ENCODE assay signal across 2 cellular contexts in the genomic region with DNA sequence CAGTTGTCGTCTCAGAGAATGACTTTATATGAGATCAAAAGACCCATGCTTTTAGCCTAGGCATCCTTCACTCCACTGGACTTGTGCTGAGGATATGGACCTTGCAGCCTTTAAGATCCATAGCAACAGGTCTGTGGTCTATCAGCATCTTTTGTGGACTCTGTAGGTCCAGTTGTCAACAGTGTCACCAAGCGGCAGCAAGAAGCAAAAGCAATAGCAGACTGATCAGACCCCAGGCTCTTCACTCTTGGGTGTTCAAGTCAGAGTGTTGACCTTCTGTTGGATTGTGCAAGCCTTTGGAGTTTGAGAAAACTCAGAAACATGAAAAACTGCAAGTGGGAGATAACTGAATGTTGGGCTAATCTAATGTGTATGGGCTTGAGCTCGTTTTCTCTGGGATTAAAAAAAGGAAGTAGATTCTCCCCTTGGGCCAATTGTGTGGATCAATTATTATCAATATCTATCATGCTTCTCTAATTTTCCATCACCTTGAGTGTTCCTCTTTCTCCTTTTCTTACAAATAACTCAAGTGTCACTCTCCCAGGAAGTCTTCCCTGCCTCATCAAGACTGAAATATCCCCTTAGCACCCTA.
TF ChIP-seq lines count a peak whose summit lies in the region.

No MANE protein-coding gene starts in this region.

TF ChIP-seq in HEK293, 187 proteins besides CTCF, POLR2A, EP300 and RAD21:
- TF ChIP-seq, protein P1, sequence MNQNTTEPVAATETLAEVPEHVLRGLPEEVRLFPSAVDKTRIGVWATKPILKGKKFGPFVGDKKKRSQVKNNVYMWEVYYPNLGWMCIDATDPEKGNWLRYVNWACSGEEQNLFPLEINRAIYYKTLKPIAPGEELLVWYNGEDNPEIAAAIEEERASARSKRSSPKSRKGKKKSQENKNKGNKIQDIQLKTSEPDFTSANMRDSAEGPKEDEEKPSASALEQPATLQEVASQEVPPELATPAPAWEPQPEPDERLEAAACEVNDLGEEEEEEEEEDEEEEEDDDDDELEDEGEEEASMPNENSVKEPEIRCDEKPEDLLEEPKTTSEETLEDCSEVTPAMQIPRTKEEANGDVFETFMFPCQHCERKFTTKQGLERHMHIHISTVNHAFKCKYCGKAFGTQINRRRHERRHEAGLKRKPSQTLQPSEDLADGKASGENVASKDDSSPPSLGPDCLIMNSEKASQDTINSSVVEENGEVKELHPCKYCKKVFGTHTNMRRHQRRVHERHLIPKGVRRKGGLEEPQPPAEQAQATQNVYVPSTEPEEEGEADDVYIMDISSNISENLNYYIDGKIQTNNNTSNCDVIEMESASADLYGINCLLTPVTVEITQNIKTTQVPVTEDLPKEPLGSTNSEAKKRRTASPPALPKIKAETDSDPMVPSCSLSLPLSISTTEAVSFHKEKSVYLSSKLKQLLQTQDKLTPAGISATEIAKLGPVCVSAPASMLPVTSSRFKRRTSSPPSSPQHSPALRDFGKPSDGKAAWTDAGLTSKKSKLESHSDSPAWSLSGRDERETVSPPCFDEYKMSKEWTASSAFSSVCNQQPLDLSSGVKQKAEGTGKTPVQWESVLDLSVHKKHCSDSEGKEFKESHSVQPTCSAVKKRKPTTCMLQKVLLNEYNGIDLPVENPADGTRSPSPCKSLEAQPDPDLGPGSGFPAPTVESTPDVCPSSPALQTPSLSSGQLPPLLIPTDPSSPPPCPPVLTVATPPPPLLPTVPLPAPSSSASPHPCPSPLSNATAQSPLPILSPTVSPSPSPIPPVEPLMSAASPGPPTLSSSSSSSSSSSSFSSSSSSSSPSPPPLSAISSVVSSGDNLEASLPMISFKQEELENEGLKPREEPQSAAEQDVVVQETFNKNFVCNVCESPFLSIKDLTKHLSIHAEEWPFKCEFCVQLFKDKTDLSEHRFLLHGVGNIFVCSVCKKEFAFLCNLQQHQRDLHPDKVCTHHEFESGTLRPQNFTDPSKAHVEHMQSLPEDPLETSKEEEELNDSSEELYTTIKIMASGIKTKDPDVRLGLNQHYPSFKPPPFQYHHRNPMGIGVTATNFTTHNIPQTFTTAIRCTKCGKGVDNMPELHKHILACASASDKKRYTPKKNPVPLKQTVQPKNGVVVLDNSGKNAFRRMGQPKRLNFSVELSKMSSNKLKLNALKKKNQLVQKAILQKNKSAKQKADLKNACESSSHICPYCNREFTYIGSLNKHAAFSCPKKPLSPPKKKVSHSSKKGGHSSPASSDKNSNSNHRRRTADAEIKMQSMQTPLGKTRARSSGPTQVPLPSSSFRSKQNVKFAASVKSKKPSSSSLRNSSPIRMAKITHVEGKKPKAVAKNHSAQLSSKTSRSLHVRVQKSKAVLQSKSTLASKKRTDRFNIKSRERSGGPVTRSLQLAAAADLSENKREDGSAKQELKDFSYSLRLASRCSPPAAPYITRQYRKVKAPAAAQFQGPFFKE (tag by site-specific recombination; IDR thresholded peaks at IDR 0.05; ENCODE audit: borderline replicate concordance) = no peak
- TF ChIP-seq SCRT2 (tag by site-specific recombination; IDR thresholded peaks at IDR 0.05) (peak; percentile 82), SCRT1 (tag by site-specific recombination; IDR thresholded peaks at IDR 0.05; ENCODE audit: borderline replicate concordance) (peak; percentile 82), ZNF76 (tag by site-specific recombination; IDR thresholded peaks at IDR 0.05; ENCODE audit: borderline replicate concordance, low read depth) (no peak), ZNF654 (tag by site-specific recombination; IDR thresholded peaks at IDR 0.05; ENCODE audit: low read depth) (peak; percentile 32)
- TF ChIP-seq, protein P2, sequence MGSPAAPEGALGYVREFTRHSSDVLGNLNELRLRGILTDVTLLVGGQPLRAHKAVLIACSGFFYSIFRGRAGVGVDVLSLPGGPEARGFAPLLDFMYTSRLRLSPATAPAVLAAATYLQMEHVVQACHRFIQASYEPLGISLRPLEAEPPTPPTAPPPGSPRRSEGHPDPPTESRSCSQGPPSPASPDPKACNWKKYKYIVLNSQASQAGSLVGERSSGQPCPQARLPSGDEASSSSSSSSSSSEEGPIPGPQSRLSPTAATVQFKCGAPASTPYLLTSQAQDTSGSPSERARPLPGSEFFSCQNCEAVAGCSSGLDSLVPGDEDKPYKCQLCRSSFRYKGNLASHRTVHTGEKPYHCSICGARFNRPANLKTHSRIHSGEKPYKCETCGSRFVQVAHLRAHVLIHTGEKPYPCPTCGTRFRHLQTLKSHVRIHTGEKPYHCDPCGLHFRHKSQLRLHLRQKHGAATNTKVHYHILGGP (tag by site-specific recombination; IDR thresholded peaks at IDR 0.05) = no peak

TF ChIP-seq in HepG2, 621 proteins besides CTCF, POLR2A, EP300 and RAD21 (continued from another document and continues in another):
- TF ChIP-seq, protein P3, sequence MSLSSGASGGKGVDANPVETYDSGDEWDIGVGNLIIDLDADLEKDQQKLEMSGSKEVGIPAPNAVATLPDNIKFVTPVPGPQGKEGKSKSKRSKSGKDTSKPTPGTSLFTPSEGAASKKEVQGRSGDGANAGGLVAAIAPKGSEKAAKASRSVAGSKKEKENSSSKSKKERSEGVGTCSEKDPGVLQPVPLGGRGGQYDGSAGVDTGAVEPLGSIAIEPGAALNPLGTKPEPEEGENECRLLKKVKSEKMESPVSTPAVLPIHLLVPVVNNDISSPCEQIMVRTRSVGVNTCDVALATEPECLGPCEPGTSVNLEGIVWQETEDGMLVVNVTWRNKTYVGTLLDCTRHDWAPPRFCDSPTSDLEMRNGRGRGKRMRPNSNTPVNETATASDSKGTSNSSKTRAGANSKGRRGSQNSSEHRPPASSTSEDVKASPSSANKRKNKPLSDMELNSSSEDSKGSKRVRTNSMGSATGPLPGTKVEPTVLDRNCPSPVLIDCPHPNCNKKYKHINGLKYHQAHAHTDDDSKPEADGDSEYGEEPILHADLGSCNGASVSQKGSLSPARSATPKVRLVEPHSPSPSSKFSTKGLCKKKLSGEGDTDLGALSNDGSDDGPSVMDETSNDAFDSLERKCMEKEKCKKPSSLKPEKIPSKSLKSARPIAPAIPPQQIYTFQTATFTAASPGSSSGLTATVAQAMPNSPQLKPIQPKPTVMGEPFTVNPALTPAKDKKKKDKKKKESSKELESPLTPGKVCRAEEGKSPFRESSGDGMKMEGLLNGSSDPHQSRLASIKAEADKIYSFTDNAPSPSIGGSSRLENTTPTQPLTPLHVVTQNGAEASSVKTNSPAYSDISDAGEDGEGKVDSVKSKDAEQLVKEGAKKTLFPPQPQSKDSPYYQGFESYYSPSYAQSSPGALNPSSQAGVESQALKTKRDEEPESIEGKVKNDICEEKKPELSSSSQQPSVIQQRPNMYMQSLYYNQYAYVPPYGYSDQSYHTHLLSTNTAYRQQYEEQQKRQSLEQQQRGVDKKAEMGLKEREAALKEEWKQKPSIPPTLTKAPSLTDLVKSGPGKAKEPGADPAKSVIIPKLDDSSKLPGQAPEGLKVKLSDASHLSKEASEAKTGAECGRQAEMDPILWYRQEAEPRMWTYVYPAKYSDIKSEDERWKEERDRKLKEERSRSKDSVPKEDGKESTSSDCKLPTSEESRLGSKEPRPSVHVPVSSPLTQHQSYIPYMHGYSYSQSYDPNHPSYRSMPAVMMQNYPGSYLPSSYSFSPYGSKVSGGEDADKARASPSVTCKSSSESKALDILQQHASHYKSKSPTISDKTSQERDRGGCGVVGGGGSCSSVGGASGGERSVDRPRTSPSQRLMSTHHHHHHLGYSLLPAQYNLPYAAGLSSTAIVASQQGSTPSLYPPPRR (CRISPR knock-in tag; IDR thresholded peaks at IDR 0.05; ENCODE audit: borderline replicate concordance) = no peak
- TF ChIP-seq SMAD9 (CRISPR knock-in tag; IDR thresholded peaks at IDR 0.05) (no peak), CEBPG (CRISPR knock-in tag; IDR thresholded peaks at IDR 0.05) (peak; percentile 77), ZNF24 (IDR thresholded peaks at IDR 0.05) (no peak), PRMT3 (CRISPR knock-in tag; IDR thresholded peaks at IDR 0.05; ENCODE audit: borderline replicate concordance, low read depth) (no peak), NR3C1 (CRISPR knock-in tag; IDR thresholded peaks at IDR 0.05) (no peak), ELF1 (CRISPR knock-in tag; IDR thresholded peaks at IDR 0.05) (no peak), SMYD3 (CRISPR knock-in tag; IDR thresholded peaks at IDR 0.05) (no peak), FOXA1 (IDR thresholded peaks at IDR 0.05) (no peak), FOXA1 (CRISPR knock-in tag; IDR thresholded peaks at IDR 0.05) (peak; percentile 51), NCOR1 (IDR thresholded peaks at IDR 0.05; ENCODE audit: borderline replicate concordance, low read length) (no peak), ZFP36 (IDR thresholded peaks at IDR 0.05; ENCODE audit: borderline replicate concordance, low read depth, low read length, partially characterized antibody) (no peak), IKZF4 (CRISPR knock-in tag; IDR thresholded peaks at IDR 0.05; ENCODE audit: borderline replicate concordance, low read depth, not compliant biosample characterization) (no peak), ZNF510 (CRISPR knock-in tag; IDR thresholded peaks at IDR 0.05; ENCODE audit: low read depth) (no peak), TBX2 (CRISPR knock-in tag; IDR thresholded peaks at IDR 0.05; ENCODE audit: borderline replicate concordance) (no peak), KLF13 (CRISPR knock-in tag; IDR thresholded peaks at IDR 0.05) (no peak), ZNF180 (CRISPR knock-in tag; IDR thresholded peaks at IDR 0.05; ENCODE audit: borderline replicate concordance, low read depth) (no peak), ZNF629 (CRISPR knock-in tag; conservative IDR thresholded peaks at IDR 0.05) (no peak), WIZ (CRISPR knock-in tag; IDR thresholded peaks at IDR 0.05) (0 out of 2 replicates have a peak, but pooled peaks have one; percentile 33), U2AF1 (optimal IDR thresholded peaks at IDR 0.05; ENCODE audit: low read depth, low read length) (no peak), ZNF589 (CRISPR knock-in tag; conservative IDR thresholded peaks at IDR 0.05) (no peak), ZMYM4 (CRISPR knock-in tag; IDR thresholded peaks at IDR 0.05) (peak; percentile 87), ZSCAN25 (CRISPR knock-in tag; IDR thresholded peaks at IDR 0.05) (no peak), GATA4 (IDR thresholded peaks at IDR 0.05; ENCODE audit: borderline replicate concordance, low read depth) (no peak), ZNF3 (CRISPR knock-in tag; IDR thresholded peaks at IDR 0.05) (no peak), BCL6 (CRISPR knock-in tag; IDR thresholded peaks at IDR 0.05) (0 out of 2 replicates have a peak, but pooled peaks have one; percentile 38), RAD51 (IDR thresholded peaks at IDR 0.05; ENCODE audit: borderline replicate concordance) (no peak), ZSCAN29 (CRISPR knock-in tag; conservative IDR thresholded peaks at IDR 0.05) (no peak), NCOA2 (CRISPR knock-in tag; IDR thresholded peaks at IDR 0.05) (no peak)
- TF ChIP-seq, protein P4, sequence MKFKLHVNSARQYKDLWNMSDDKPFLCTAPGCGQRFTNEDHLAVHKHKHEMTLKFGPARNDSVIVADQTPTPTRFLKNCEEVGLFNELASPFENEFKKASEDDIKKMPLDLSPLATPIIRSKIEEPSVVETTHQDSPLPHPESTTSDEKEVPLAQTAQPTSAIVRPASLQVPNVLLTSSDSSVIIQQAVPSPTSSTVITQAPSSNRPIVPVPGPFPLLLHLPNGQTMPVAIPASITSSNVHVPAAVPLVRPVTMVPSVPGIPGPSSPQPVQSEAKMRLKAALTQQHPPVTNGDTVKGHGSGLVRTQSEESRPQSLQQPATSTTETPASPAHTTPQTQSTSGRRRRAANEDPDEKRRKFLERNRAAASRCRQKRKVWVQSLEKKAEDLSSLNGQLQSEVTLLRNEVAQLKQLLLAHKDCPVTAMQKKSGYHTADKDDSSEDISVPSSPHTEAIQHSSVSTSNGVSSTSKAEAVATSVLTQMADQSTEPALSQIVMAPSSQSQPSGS (CRISPR knock-in tag; IDR thresholded peaks at IDR 0.05) = 0 out of 2 replicates have a peak, but pooled peaks have one; percentile 14
- TF ChIP-seq, protein P5, sequence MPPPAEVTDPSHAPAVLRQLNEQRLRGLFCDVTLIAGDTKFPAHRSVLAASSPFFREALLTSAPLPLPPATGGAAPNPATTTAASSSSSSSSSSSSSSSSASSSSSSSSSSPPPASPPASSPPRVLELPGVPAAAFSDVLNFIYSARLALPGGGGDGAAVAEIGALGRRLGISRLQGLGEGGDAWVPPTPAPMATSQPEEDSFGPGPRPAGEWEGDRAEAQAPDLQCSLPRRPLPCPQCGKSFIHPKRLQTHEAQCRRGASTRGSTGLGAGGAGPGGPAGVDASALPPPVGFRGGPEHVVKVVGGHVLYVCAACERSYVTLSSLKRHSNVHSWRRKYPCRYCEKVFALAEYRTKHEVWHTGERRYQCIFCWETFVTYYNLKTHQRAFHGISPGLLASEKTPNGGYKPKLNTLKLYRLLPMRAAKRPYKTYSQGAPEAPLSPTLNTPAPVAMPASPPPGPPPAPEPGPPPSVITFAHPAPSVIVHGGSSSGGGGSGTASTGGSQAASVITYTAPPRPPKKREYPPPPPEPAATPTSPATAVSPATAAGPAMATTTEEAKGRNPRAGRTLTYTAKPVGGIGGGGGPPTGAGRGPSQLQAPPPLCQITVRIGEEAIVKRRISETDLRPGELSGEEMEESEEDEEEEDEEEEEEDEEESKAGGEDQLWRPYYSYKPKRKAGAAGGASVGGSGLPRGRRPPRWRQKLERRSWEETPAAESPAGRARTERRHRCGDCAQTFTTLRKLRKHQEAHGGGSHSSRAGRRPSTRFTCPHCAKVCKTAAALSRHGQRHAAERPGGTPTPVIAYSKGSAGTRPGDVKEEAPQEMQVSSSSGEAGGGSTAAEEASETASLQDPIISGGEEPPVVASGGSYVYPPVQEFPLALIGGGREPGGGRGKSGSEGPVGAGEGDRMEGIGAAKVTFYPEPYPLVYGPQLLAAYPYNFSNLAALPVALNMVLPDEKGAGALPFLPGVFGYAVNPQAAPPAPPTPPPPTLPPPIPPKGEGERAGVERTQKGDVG (CRISPR knock-in tag; IDR thresholded peaks at IDR 0.05; ENCODE audit: borderline replicate concordance) = no peak
- TF ChIP-seq, protein P6, sequence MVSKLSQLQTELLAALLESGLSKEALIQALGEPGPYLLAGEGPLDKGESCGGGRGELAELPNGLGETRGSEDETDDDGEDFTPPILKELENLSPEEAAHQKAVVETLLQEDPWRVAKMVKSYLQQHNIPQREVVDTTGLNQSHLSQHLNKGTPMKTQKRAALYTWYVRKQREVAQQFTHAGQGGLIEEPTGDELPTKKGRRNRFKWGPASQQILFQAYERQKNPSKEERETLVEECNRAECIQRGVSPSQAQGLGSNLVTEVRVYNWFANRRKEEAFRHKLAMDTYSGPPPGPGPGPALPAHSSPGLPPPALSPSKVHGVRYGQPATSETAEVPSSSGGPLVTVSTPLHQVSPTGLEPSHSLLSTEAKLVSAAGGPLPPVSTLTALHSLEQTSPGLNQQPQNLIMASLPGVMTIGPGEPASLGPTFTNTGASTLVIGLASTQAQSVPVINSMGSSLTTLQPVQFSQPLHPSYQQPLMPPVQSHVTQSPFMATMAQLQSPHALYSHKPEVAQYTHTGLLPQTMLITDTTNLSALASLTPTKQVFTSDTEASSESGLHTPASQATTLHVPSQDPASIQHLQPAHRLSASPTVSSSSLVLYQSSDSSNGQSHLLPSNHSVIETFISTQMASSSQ (IDR thresholded peaks at IDR 0.05; ENCODE audit: low read depth) = no peak
- TF ChIP-seq, protein P6 (CRISPR knock-in tag; IDR thresholded peaks at IDR 0.05; ENCODE audit: borderline replicate concordance) = no peak
